ENCODE assay signal across 16 cellular contexts in genomic region chr12:42396473-42397259, GRCh38.
DNase-seq lines count a peak whose midpoint lies in the region; ATAC-seq and TF ChIP-seq lines count a peak whose summit lies in the region.
"Had no signal": no experiment of that assay in that cellular context is flagged by ENCODE, and none has a peak within 500 bp of the region (broad histone marks: within the 10 kb centered on the region; RNA-seq: fewer than 3 reads in every experiment).

No MANE protein-coding gene starts in this region.

- CTCF ChIA-PET in GM10248 (lab: Yijun Ruan, JAX), result interaction anchor here (1.3 to 2.9 kb wide), 2 partner anchors 10 to 24 kb away, joined by 3 to 11 read pairs; no protein-coding TSS in a partner anchor

- H3K27me3 Mint-ChIP-seq in activated naive CD4-positive, alpha-beta T cell treated with anti-CD3 and anti-CD28 coated beads, Interleukin-2, amount 50 U/mL, for 24 hours, result no peaks in the 10 kb centered on the region
- H3K27me3 Mint-ChIP-seq in chondrocyte (ENCODE audit: low read depth), result no peaks in the 10 kb centered on the region
- H3K27me3 Mint-ChIP-seq: activated CD4-positive, alpha-beta T cell treated with anti-CD3 and anti-CD28 coated beads, Interleukin-2, amount 10 ng/mL, durations not matched to agents 7 days and 5 days had no signal

- H3K9me3 Mint-ChIP-seq in activated naive CD4-positive, alpha-beta T cell treated with anti-CD3 and anti-CD28 coated beads, Interleukin-2, amount 50 U/mL, for 24 hours, result no peaks in the 10 kb centered on the region
- no peaks in the 10 kb centered on the region for H3K9me3 Mint-ChIP-seq in chondrocyte (ENCODE audit: low read depth)
- H3K9me3 Mint-ChIP-seq: activated CD4-positive, alpha-beta T cell treated with anti-CD3 and anti-CD28 coated beads, Interleukin-2, amount 10 ng/mL, durations not matched to agents 7 days and 5 days had no signal

- TF ChIP-seq CTCF in chondrocyte (IDR thresholded peaks at IDR 0.05) (no peak), GM10248 (IDR thresholded peaks at IDR 0.05; ENCODE audit: control extremely low read depth, extremely low read depth, low read depth, missing control alignments) (no peak)

- peaks cover 21% of the 10 kb centered on the region for H3K36me3 Mint-ChIP-seq in activated naive CD4-positive, alpha-beta T cell treated with anti-CD3 and anti-CD28 coated beads, Interleukin-2, amount 50 U/mL, for 24 hours
- peaks cover 13% of the 10 kb centered on the region for H3K36me3 Mint-ChIP-seq in chondrocyte (ENCODE audit: low read depth)

- ATAC-seq in HG03175 (IDR thresholded peaks at IDR 0.05; ENCODE audit: unreplicated experiment), result peak; percentile 51
- no peak for ATAC-seq in HG03095 (IDR thresholded peaks at IDR 0.05; ENCODE audit: unreplicated experiment)
- no peak for ATAC-seq in HG03571 (IDR thresholded peaks at IDR 0.05; ENCODE audit: unreplicated experiment)
- ATAC-seq: HepG2, lower lobe of right lung, sciatic nerve had no signal

- no peak overlapping the region for H3K4me3 Mint-ChIP-seq in activated naive CD4-positive, alpha-beta T cell treated with anti-CD3 and anti-CD28 coated beads, Interleukin-2, amount 50 U/mL, for 24 hours
- no peak overlapping the region for H3K4me3 Mint-ChIP-seq in chondrocyte (ENCODE audit: unreplicated experiment)
- H3K4me3 Mint-ChIP-seq: activated CD4-positive, alpha-beta T cell treated with anti-CD3 and anti-CD28 coated beads, Interleukin-2, amount 10 ng/mL, durations not matched to agents 7 days and 5 days had no signal

- H3K27ac Mint-ChIP-seq in activated naive CD4-positive, alpha-beta T cell treated with anti-CD3 and anti-CD28 coated beads, Interleukin-2, amount 50 U/mL, for 24 hours, result peak overlapping the region; percentile 80
- peak overlapping the region; percentile 87 for H3K27ac Mint-ChIP-seq in chondrocyte (ENCODE audit: unreplicated experiment)

- DNase-seq in activated naive CD4-positive, alpha-beta T cell (lab: John Stamatoyannopoulos, UW), result no peak
- DNase-seq in chondrocyte (ENCODE audit: low spot score), result no peak
- DNase-seq in GM10248 (ENCODE audit: extremely low spot score), result no peak
- no peak for DNase-seq in dedifferentiated amniotic fluid mesenchymal stem cell (ENCODE audit: extremely low spot score)
- DNase-seq: activated CD4-positive, alpha-beta T cell treated with anti-CD3 and anti-CD28 coated beads, Interleukin-2, amount 10 ng/mL, durations not matched to agents 7 days and 5 days; effector memory CD4-positive, alpha-beta T cell; GDM1; lower lobe of right lung; SHP77 treated with DMSO at 0.1 percent for 48 hours; stimulated activated CD4-positive, alpha-beta T cell treated with anti-CD3 and anti-CD28 coated beads, Interleukin-4, amount 100 ng/mL, for 24 hours had no signal

- peaks cover 10% of the 10 kb centered on the region for H3K4me1 Mint-ChIP-seq in activated naive CD4-positive, alpha-beta T cell treated with anti-CD3 and anti-CD28 coated beads, Interleukin-2, amount 50 U/mL, for 24 hours
- H3K4me1 Mint-ChIP-seq in chondrocyte (ENCODE audit: low read depth), result peaks cover 16% of the 10 kb centered on the region

- POLR2A ChIA-PET in GM10248 (lab: Yijun Ruan, JAX), result interaction anchor here (0.6 kb wide), 1 partner anchor 10 kb away, joined by 4 read pairs; no protein-coding TSS in a partner anchor
